26 cellular contexts compared by ENCODE assay signal in the genomic region with DNA sequence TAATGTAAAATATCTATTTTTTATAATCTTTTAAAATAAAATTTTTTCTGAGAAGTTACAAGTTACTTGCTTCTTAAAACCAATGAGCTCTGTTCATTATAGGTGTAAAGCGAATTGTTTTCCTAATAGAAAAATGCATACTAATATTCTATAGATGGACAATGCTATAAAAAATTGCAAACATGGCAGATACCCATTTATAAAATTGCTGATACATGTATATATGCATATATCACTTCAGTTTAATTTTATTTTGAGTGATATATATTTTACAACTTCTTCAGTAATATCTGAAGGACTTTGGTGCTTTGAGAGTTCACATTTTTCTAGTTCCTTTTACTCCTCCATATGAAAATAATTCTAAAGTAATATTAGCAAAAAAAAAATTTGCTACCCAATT.
DNase-seq lines count a peak whose midpoint lies in the region; ATAC-seq, FAIRE-seq and TF ChIP-seq lines count a peak whose summit lies in the region.
"Had no signal": no experiment of that assay in that cellular context is flagged by ENCODE, and none has a peak within 500 bp of the region (broad histone marks: within the 10 kb centered on the region; RNA-seq: fewer than 3 reads in every experiment).

No MANE protein-coding gene starts in this region.

- H3K9me1 ChIP-seq in IMR-90 (ENCODE audit: insufficient read depth, low read length): no peaks in the 10 kb centered on the region

- CTCF ChIA-PET in IMR-90 (lab: Yijun Ruan, JAX): no interaction called here

- H2BK12ac ChIP-seq in trophoblast cell (ENCODE audit: low read length): no peak overlapping the region

- no peak overlapping the region for H2AFZ ChIP-seq in GM23248
- no peak overlapping the region for H2AFZ ChIP-seq in IMR-90 (replicated peaks; ENCODE audit: low read length, poor library complexity)
- H2AFZ ChIP-seq in smooth muscle cell (ENCODE audit: low read depth): no peak overlapping the region
- H2AFZ ChIP-seq in trophoblast cell (ENCODE audit: insufficient read depth, low read length, poor library complexity): no peak overlapping the region

- H3K14ac ChIP-seq in IMR-90 (replicated peaks; ENCODE audit: low read depth, low read length) (no peak overlapping the region), trophoblast cell (ENCODE audit: low read length) (no peak overlapping the region)

- in situ Hi-C loops in GM23248 (cut with MboI): no loop called here
- in situ Hi-C loops in IMR-90 (cut with MboI; ENCODE audit: low sequenced_read_pairs): no loop called here

- H3K9me3 ChIP-seq in GM23248 (ENCODE audit: low read depth) (no peaks in the 10 kb centered on the region), IMR-90 (ENCODE audit: control insufficient read depth, insufficient read depth, low read length) (no peaks in the 10 kb centered on the region), smooth muscle cell (replicated peaks; ENCODE audit: low read depth) (no peaks in the 10 kb centered on the region), trophoblast cell (ENCODE audit: insufficient read depth, low read depth, low read length) (no peaks in the 10 kb centered on the region), aorta (ENCODE audit: control insufficient read depth, low read length) (no peaks in the 10 kb centered on the region)
- H3K9me3 ChIP-seq: BE2C, BLaER1 had no signal

- H3K9ac ChIP-seq in GM23248 (no peak overlapping the region), IMR-90 (ENCODE audit: low read depth, low read length) (no peak overlapping the region), smooth muscle cell (ENCODE audit: low read depth) (no peak overlapping the region), trophoblast cell (ENCODE audit: low read length) (no peak overlapping the region)
- H3K9ac ChIP-seq: BLaER1 had no signal

- dilution Hi-C loops in IMR-90 (cut with HindIII; ENCODE audit: low sequenced_read_pairs, unreplicated experiment): no loop called here

- DNase-seq in GM23248 (no peak), IMR-90 (no peak), smooth muscle cell (lab: John Stamatoyannopoulos, UW; ENCODE audit: unreplicated experiment) (no peak), trophoblast cell (no peak), glomerular visceral epithelial cell (ENCODE audit: extremely low spot score) (no peak), aorta (no peak)
- DNase-seq: 8988T; ACHN; BE2C; C1 segment of cervical spinal cord; CD4-positive, alpha-beta memory T cell; CD4-positive, CD25-positive, alpha-beta regulatory T cell; CD8-positive, alpha-beta memory T cell; COR-L47; DMS 273 treated with DMSO at 0.1 percent for 48 hours; DMS153; DMS53; DMS79; DND-41; GDM1 had no signal

- H3K18ac ChIP-seq in IMR-90 (ENCODE audit: low read depth, low read length): no peak overlapping the region
- no peak overlapping the region for H3K18ac ChIP-seq in trophoblast cell (ENCODE audit: low read length)

- H4K20me1 ChIP-seq in GM23248 (ENCODE audit: insufficient read depth): no peaks in the 10 kb centered on the region
- H4K20me1 ChIP-seq in IMR-90 (ENCODE audit: insufficient read depth, low read length): no peaks in the 10 kb centered on the region
- H4K20me1 ChIP-seq in smooth muscle cell (ENCODE audit: low read depth): no peaks in the 10 kb centered on the region
- H4K20me1 ChIP-seq: BLaER1 had no signal

- H2AK9ac ChIP-seq in IMR-90 (replicated peaks; ENCODE audit: low read depth, low read length, poor library complexity): no peak overlapping the region

- H3K4me1 ChIP-seq in GM23248 (ENCODE audit: insufficient read depth) (peaks cover 21% of the 10 kb centered on the region), IMR-90 (ENCODE audit: control insufficient read depth, insufficient read depth, low read length) (peaks cover 1% of the 10 kb centered on the region; the same call in 1 of the 2 replicates), smooth muscle cell (ENCODE audit: low read depth) (no peaks in the 10 kb centered on the region), trophoblast cell (ENCODE audit: control insufficient read depth in 1 of 2, insufficient read depth in 2 of 2, low read length in 2 of 2) (no peaks in the 10 kb centered on the region), aorta (ENCODE audit: control insufficient read depth in 1 of 2, insufficient read depth in 2 of 2, low read length in 2 of 2) (no peaks in the 10 kb centered on the region)
- H3K4me1 ChIP-seq: BE2C, BLaER1 had no signal

- no peak overlapping the region for H4K5ac ChIP-seq in IMR-90 (ENCODE audit: low read depth, low read length)

- H3K79me2 ChIP-seq in GM23248 (ENCODE audit: insufficient read depth) (no peaks in the 10 kb centered on the region), smooth muscle cell (ENCODE audit: low read depth) (no peaks in the 10 kb centered on the region), trophoblast cell (ENCODE audit: control insufficient read depth, insufficient read depth, low read length, poor library complexity) (no peaks in the 10 kb centered on the region)

- intact Hi-C loops in IMR-90 (cut with micrococcal nuclease) (no loop called here), aorta (cut with DNase I) (no loop called here)

- WGBS in GM23248 (ENCODE audit: low coverage in 1 of 2, low lambda C conversion rate in 2 of 2, missing lambda C conversion rate in 2 of 2), 2 experiments: 67 to 85% methylated on average over 1 of the region's 1 CpG
- WGBS in IMR-90 (ENCODE audit: extremely low coverage in 2 of 2, insufficient read length in 1 of 2), 2 experiments: no CpG with 5 or more reads among the region's 1 CpG
- 95% methylated on average over 1 of the region's 1 CpG for WGBS in smooth muscle cell (ENCODE audit: low lambda C conversion rate)
- no CpG with 5 or more reads among the region's 1 CpG for WGBS in trophoblast cell (ENCODE audit: extremely low coverage, insufficient coverage, insufficient read length)
- 96 to 98% methylated on average over 1 of the region's 1 CpG for WGBS in aorta, 2 donors

- no peak overlapping the region for H2BK120ac ChIP-seq in IMR-90 (ENCODE audit: low read depth, low read length)
- H2BK120ac ChIP-seq in trophoblast cell (ENCODE audit: insufficient read depth, low read length, poor library complexity): no peak overlapping the region

- FAIRE-seq in endometrium (lab: Jason Lieb, UNC): peak; percentile 8
- FAIRE-seq: A204.1, GM12878, GM12892, GM18507 had no signal

- H3K4ac ChIP-seq in IMR-90 (ENCODE audit: low read depth, low read length) (no peak overlapping the region), trophoblast cell (ENCODE audit: low read depth, low read length) (no peak overlapping the region)

- TF ChIP-seq POLR2A in IMR-90 (IDR thresholded peaks at IDR 0.05; ENCODE audit: low read depth, low read length): no peak

- ATAC-seq in IMR-90 (ENCODE audit: low read depth): no peak
- ATAC-seq in aorta (ENCODE audit: low FRiP score): no peak
- ATAC-seq: GM12878 had no signal

- no peaks in the 10 kb centered on the region for H3K27me3 ChIP-seq in GM23248 (replicated peaks; ENCODE audit: insufficient read depth)
- no peaks in the 10 kb centered on the region for H3K27me3 ChIP-seq in IMR-90 (ENCODE audit: control insufficient read depth, insufficient read depth, low read length)
- no peaks in the 10 kb centered on the region for H3K27me3 ChIP-seq in smooth muscle cell (ENCODE audit: low read depth)
- no peaks in the 10 kb centered on the region for H3K27me3 ChIP-seq in trophoblast cell (ENCODE audit: insufficient read depth, low read length)
- no peaks in the 10 kb centered on the region for H3K27me3 ChIP-seq in aorta (ENCODE audit: control insufficient read depth in 1 of 2, insufficient read depth in 2 of 2, low read length in 1 of 2)
- H3K27me3 ChIP-seq: BE2C, BLaER1 had no signal

- TF ChIP-seq CTCF in IMR-90 (conservative IDR thresholded peaks at IDR 0.05; ENCODE audit: low read depth, low read length): no peak
- no peak for TF ChIP-seq CTCF in smooth muscle cell (IDR thresholded peaks at IDR 0.05; ENCODE audit: borderline replicate concordance, insufficient read depth, poor library complexity, severe bottlenecking)

- H2AK5ac ChIP-seq in IMR-90 (ENCODE audit: low read depth, low read length) (no peak overlapping the region), trophoblast cell (ENCODE audit: low read length) (no peak overlapping the region)

- H3F3A ChIP-seq in GM23248 (ENCODE audit: insufficient read depth) (no peaks in the 10 kb centered on the region), smooth muscle cell (ENCODE audit: low read depth) (no peaks in the 10 kb centered on the region)

- H3K27ac ChIP-seq in GM23248: no peak overlapping the region
- no peak overlapping the region for H3K27ac ChIP-seq in IMR-90 (ENCODE audit: insufficient read depth, low read length)
- H3K27ac ChIP-seq in smooth muscle cell (ENCODE audit: low read depth): no peak overlapping the region
- H3K27ac ChIP-seq in trophoblast cell (ENCODE audit: low read depth, low read length): no peak overlapping the region
- no peak overlapping the region for H3K27ac ChIP-seq in aorta (ENCODE audit: low read depth in 1 of 2, low read length in 2 of 2)
- H3K27ac ChIP-seq: BLaER1 had no signal

- POLR2A ChIA-PET in IMR-90 (lab: Charles Lee; ENCODE audit: unreplicated experiment): no interaction called here

- TF ChIP-seq RAD21 in IMR-90 (IDR thresholded peaks at IDR 0.05; ENCODE audit: low read length): no peak

- H4K91ac ChIP-seq in IMR-90 (ENCODE audit: insufficient read depth, low read depth, low read length) (no peak overlapping the region), trophoblast cell (ENCODE audit: low read depth, low read length) (no peak overlapping the region)

- H4K8ac ChIP-seq in IMR-90 (ENCODE audit: low read depth in 2 of 2, low read length in 2 of 2) (no peak overlapping the region), trophoblast cell (ENCODE audit: low read depth, low read length) (no peak overlapping the region)

- H2BK5ac ChIP-seq in IMR-90 (ENCODE audit: low read depth, low read length, poor library complexity, severe bottlenecking) (no peak overlapping the region), trophoblast cell (ENCODE audit: low read depth, low read length, poor library complexity) (no peak overlapping the region)

- no peak overlapping the region for H3K4me3 ChIP-seq in GM23248
- H3K4me3 ChIP-seq in IMR-90 (ENCODE audit: insufficient read depth, low read depth, low read length): no peak overlapping the region
- no peak overlapping the region for H3K4me3 ChIP-seq in smooth muscle cell
- no peak overlapping the region for H3K4me3 ChIP-seq in trophoblast cell (ENCODE audit: low read depth, low read length)
- no peak overlapping the region for H3K4me3 ChIP-seq in aorta (ENCODE audit: low read length in 2 of 2)
- H3K4me3 ChIP-seq: BLaER1, GM12878 had no signal

- no peak overlapping the region for H4K12ac ChIP-seq in trophoblast cell (ENCODE audit: low read depth, low read length)

- H2BK15ac ChIP-seq in IMR-90 (ENCODE audit: low read depth, low read length): no peak overlapping the region

- H2BK20ac ChIP-seq in IMR-90 (ENCODE audit: low read depth, low read length): no peak overlapping the region

- H3K56ac ChIP-seq in IMR-90 (ENCODE audit: extremely low read depth, insufficient read depth, low read length): no peak overlapping the region

- no peaks in the 10 kb centered on the region for H3K9me2 ChIP-seq in GM23248 (ENCODE audit: insufficient read depth)

- H3K36me3 ChIP-seq in GM23248 (ENCODE audit: low read depth) (no peaks in the 10 kb centered on the region), IMR-90 (ENCODE audit: control insufficient read depth, insufficient read depth, low read length) (no peaks in the 10 kb centered on the region), smooth muscle cell (ENCODE audit: low read depth) (no peaks in the 10 kb centered on the region), trophoblast cell (ENCODE audit: control insufficient read depth in 1 of 2, insufficient read depth in 2 of 2, low read length in 2 of 2) (no peaks in the 10 kb centered on the region), aorta (ENCODE audit: control insufficient read depth in 1 of 2, insufficient read depth in 2 of 2, low read length in 1 of 2) (no peaks in the 10 kb centered on the region)
- H3K36me3 ChIP-seq: BE2C, BLaER1 had no signal

- H3K4me2 ChIP-seq in GM23248 (ENCODE audit: unreplicated experiment) (peak overlapping the region; percentile 21), IMR-90 (ENCODE audit: low read depth, low read length) (no peak overlapping the region), smooth muscle cell (peak overlapping the region; percentile 54), trophoblast cell (ENCODE audit: low read length) (no peak overlapping the region)
- H3K4me2 ChIP-seq: BLaER1 had no signal

- no peak overlapping the region for H3K23ac ChIP-seq in IMR-90 (ENCODE audit: low read depth, low read length)
- no peak overlapping the region for H3K23ac ChIP-seq in trophoblast cell (ENCODE audit: low read length)

- BruUV-seq in IMR-90 (replicated peaks; lab: Mats Ljungman, UMichigan): no TSS peak

- no peaks in the 10 kb centered on the region for H3K79me1 ChIP-seq in IMR-90 (ENCODE audit: low read depth in 1 of 2, low read length in 2 of 2)
- no peaks in the 10 kb centered on the region for H3K79me1 ChIP-seq in trophoblast cell (ENCODE audit: low read length)

Comparison
In these comparisons a context has a peak if more than half of its experiments do, and no peak if none do; other contexts are left out.
1. H3K4me2 ChIP-seq: peak in GM23248 (single experiment) and smooth muscle cell (single experiment); none in IMR-90 (single experiment) and trophoblast cell (single experiment).